Comparison of ENCODE assay signal across 8 cellular contexts in the genomic region with DNA sequence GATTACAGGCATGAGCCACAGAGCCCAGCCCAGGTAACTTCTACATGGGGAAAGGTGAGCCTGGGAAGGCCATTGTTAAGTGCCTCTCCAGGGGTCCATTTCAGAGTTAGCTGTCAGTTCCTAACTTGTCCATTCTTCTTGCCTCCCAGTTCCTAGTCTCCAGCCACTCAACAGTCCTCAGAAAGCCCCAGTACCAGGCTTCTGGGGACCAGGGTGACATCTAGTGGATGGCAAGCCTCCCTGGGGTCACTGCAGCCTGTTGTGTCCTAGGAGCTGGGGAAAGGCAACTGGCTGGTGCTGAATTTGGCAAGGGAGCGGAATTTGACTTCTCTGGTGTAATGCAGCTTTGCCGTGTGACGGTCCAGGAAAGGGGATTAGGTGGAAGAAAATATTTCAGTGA. TPM values are rescaled to one million over a fixed set of nuclear protein-coding genes. Genes with fewer than 3 reads are reported as not detected.
DNase-seq lines count a peak whose midpoint lies in the region; ATAC-seq and TF ChIP-seq lines count a peak whose summit lies in the region.

No MANE protein-coding gene starts in this region.

- no peak overlapping the region for H2AFZ ChIP-seq in KMS-11 (ENCODE audit: low read depth)

- no peaks in the 10 kb centered on the region for H3K9me3 ChIP-seq in adipocyte (ENCODE audit: control insufficient read depth, low read length)
- no peaks in the 10 kb centered on the region for H3K9me3 ChIP-seq in left lung
- H3K9me3 ChIP-seq in aorta (ENCODE audit: control insufficient read depth, low read length): no peaks in the 10 kb centered on the region

- H3K4me2 ChIP-seq in KMS-11: no peak overlapping the region

- intact Hi-C loops in left lung (cut with DNase I) (no loop called here), aorta (cut with DNase I) (no loop called here)

- H3K9ac ChIP-seq in KMS-11 (no peak overlapping the region), adipocyte (ENCODE audit: low read length) (peak overlapping the region; percentile 95)

- H3K27me3 ChIP-seq in KMS-11 (ENCODE audit: insufficient read depth, low read depth) (no peaks in the 10 kb centered on the region), adipocyte (replicated peaks; ENCODE audit: control insufficient read depth, insufficient read depth, low read length) (no peaks in the 10 kb centered on the region), left lung (no peaks in the 10 kb centered on the region), aorta (ENCODE audit: control insufficient read depth in 1 of 2, insufficient read depth in 2 of 2, low read length in 1 of 2) (no peaks in the 10 kb centered on the region)

- DNase-seq in EH (ENCODE audit: low read depth): peak; percentile 36
- peak; percentile 22 for DNase-seq in adipocyte (ENCODE audit: low read depth)
- DNase-seq in left lung: no peak
- no peak for DNase-seq in kidney glomerular epithelial cell (lab: John Stamatoyannopoulos, UW)
- DNase-seq in aorta: no peak

- ATAC-seq in left lung (peak; percentile 81), GM21367 (IDR thresholded peaks at IDR 0.05; ENCODE audit: unreplicated experiment) (no peak), aorta (ENCODE audit: low FRiP score) (no peak), HG03159 (IDR thresholded peaks at IDR 0.05; ENCODE audit: unreplicated experiment) (no peak)

- H3K79me2 ChIP-seq in KMS-11 (ENCODE audit: insufficient read depth, low read depth): no peaks in the 10 kb centered on the region

- H3K36me3 ChIP-seq in KMS-11 (ENCODE audit: insufficient read depth) (no peaks in the 10 kb centered on the region), adipocyte (ENCODE audit: control insufficient read depth, insufficient read depth, low read length, severe bottlenecking) (peaks cover 41% of the 10 kb centered on the region), left lung (peaks cover 0 to 3% of the 10 kb centered on the region in 2 donors), aorta (ENCODE audit: control insufficient read depth in 1 of 2, insufficient read depth in 2 of 2, low read length in 1 of 2) (no peaks in the 10 kb centered on the region)

- TF ChIP-seq CTCF in KMS-11 (conservative IDR thresholded peaks at IDR 0.05; ENCODE audit: low read depth, low read length) (peak; percentile 36; the same call in 1 of the 2 replicates), left lung (IDR thresholded peaks at IDR 0.05) (peak; percentile 15 to 44)

- H3K4me3 ChIP-seq in KMS-11 (IDR thresholded peaks at IDR 0.05; ENCODE audit: insufficient read depth, low read depth, low read length) (no peak overlapping the region), adipocyte (ENCODE audit: low read length) (peak overlapping the region; percentile 84), left lung (no peak overlapping the region), aorta (ENCODE audit: low read length in 2 of 2) (no peak overlapping the region)

- 32 to 38% methylated on average over 3 of the region's 3 CpGs for WGBS in aorta, 2 donors

- no peaks in the 10 kb centered on the region for H4K20me1 ChIP-seq in KMS-11 (ENCODE audit: insufficient read depth)

- peaks cover 33% of the 10 kb centered on the region for H3K4me1 ChIP-seq in KMS-11 (ENCODE audit: low read depth, poor library complexity, severe bottlenecking)
- H3K4me1 ChIP-seq in adipocyte (ENCODE audit: control insufficient read depth, insufficient read depth, low read length): peaks cover 55% of the 10 kb centered on the region
- H3K4me1 ChIP-seq in left lung: peaks cover 0 to 52% of the 10 kb centered on the region in 2 donors
- H3K4me1 ChIP-seq in aorta (ENCODE audit: control insufficient read depth in 1 of 2, insufficient read depth in 2 of 2, low read length in 2 of 2): no peaks in the 10 kb centered on the region

- H3K27ac ChIP-seq in KMS-11 (no peak overlapping the region), left lung (peak overlapping the region in 1 of 2 donors; percentile 86), aorta (ENCODE audit: low read depth in 1 of 2, low read length in 2 of 2) (no peak overlapping the region)

RNA-seq across cellular contexts. Expression of a gene that starts 2.1 kb away (rescaled TPM):
- under 1 TPM; 0.20 to 0.86 TPM for total RNA-seq in left lung
- 1 to 10 TPM in 1 of 2 donors, under 1 TPM in 1; 0.84 to 1.2 TPM for total RNA-seq in aorta
- not detected for polyA plus RNA-seq in aorta

RNA-seq across cellular contexts. Expression of a gene that starts 17.0 kb away (rescaled TPM):
- total RNA-seq in left lung: 1 to 10 TPM; 1.8 to 4.6 TPM
- 1 to 10 TPM in 1 of 2 donors, under 1 TPM in 1; 0.88 to 1.6 TPM for total RNA-seq in aorta
- under 1 TPM in 1 of 2 donors, not detected in 1; 0.38 TPM for polyA plus RNA-seq in aorta

RNA-seq across cellular contexts. Expression of a gene that starts 28.6 kb away (rescaled TPM):
- total RNA-seq in left lung: 100 to 1,000 TPM; 105 to 217 TPM
- total RNA-seq in aorta: 10 to 100 TPM; 12.4 to 39.8 TPM
- 10 to 100 TPM; 33.1 to 54.3 TPM for polyA plus RNA-seq in aorta

RNA-seq across cellular contexts. Expression of a gene that starts 55.2 kb away (rescaled TPM):
- total RNA-seq in left lung: 1 to 10 TPM; 5.0 to 6.0 TPM
- total RNA-seq in aorta: not detected
- 10 to 100 TPM in 1 of 2 donors, under 1 TPM in 1; 0.82 to 30.3 TPM for polyA plus RNA-seq in aorta

Comparison
In these comparisons a context has a peak if more than half of its experiments do, and no peak if none do; other contexts are left out.
1. DNase-seq: peak in EH (single experiment) and adipocyte (single experiment); none in left lung (0 of 2), kidney glomerular epithelial cell (single experiment) and aorta (0 of 2).